ENCODE assay signal across 18 cellular contexts in genomic region chr20:13401596-13401995, GRCh38.
"Had no signal": no experiment of that assay in that cellular context is flagged by ENCODE, and none has a peak within 500 bp of the region (broad histone marks: within the 10 kb centered on the region; RNA-seq: fewer than 3 reads in every experiment).

No MANE protein-coding gene starts in this region.

- H3K9me3 Mint-ChIP-seq: activated naive CD4-positive, alpha-beta T cell treated with anti-CD3 and anti-CD28 coated beads, Interleukin-2, amount 50 U/mL, for 24 hours; memory B cell had no signal

- H3K27me3 ChIP-seq: breast epithelium, esophagus squamous epithelium, testis, upper lobe of left lung had no signal

- DNase-seq: activated CD4-positive, alpha-beta T cell treated with anti-CD3 and anti-CD28 coated beads for 1 hour; activated gamma-delta T cell; effector CD8-positive, alpha-beta T cell; esophagus squamous epithelium; hypothalamus; right cardiac atrium; small intestine; stimulated activated CD4-positive, alpha-beta T cell treated with anti-CD3 and anti-CD28 coated beads, Interleukin-15, amount 100 ng/mL, for 24 hours; stimulated activated CD4-positive, alpha-beta T cell treated with anti-CD3 and anti-CD28 coated beads, Interleukin-2, amount 100 ng/mL, for 48 hours; SW 1271; T-helper 2 cell; testis; upper lobe of left lung had no signal

- H3K4me3 Mint-ChIP-seq: activated naive CD4-positive, alpha-beta T cell treated with anti-CD3 and anti-CD28 coated beads, Interleukin-2, amount 50 U/mL, for 24 hours; memory B cell had no signal

- H3K27me3 Mint-ChIP-seq: activated naive CD4-positive, alpha-beta T cell treated with anti-CD3 and anti-CD28 coated beads, Interleukin-2, amount 50 U/mL, for 24 hours; memory B cell; progenitor cell of endocrine pancreas had no signal

- ATAC-seq: right cardiac atrium had no signal

- H3K27ac ChIP-seq: breast epithelium, esophagus squamous epithelium, testis, upper lobe of left lung, VCaP had no signal

- H3K4me1 Mint-ChIP-seq: memory B cell had no signal

- H3K4me1 ChIP-seq: breast epithelium, esophagus squamous epithelium, testis, upper lobe of left lung had no signal

- H3K9me3 ChIP-seq: breast epithelium, esophagus squamous epithelium, testis, upper lobe of left lung had no signal

- H3K4me3 ChIP-seq: breast epithelium, esophagus squamous epithelium, testis, upper lobe of left lung had no signal

- H3K36me3 ChIP-seq: breast epithelium, esophagus squamous epithelium, upper lobe of left lung had no signal
